ENCODE assay signal across 24 cellular contexts in genomic region chr16:23564964-23565363, GRCh38. TPM values are rescaled to one million over a fixed set of nuclear protein-coding genes. Genes with fewer than 3 reads are reported as not detected.
DNase-seq lines count a peak whose midpoint lies in the region; ATAC-seq and TF ChIP-seq lines count a peak whose summit lies in the region.
"Had no signal": no experiment of that assay in that cellular context is flagged by ENCODE, and none has a peak within 500 bp of the region (broad histone marks: within the 10 kb centered on the region; RNA-seq: fewer than 3 reads in every experiment).

No MANE protein-coding gene starts in this region.

- no peak for TF ChIP-seq CTCF in C4-2B (conservative IDR thresholded peaks at IDR 0.05)
- no peak for TF ChIP-seq CTCF in choroid plexus epithelial cell (conservative IDR thresholded peaks at IDR 0.05; ENCODE audit: low read depth, low read length)
- TF ChIP-seq CTCF in left ventricle myocardium inferior (IDR thresholded peaks at IDR 0.05; ENCODE audit: borderline replicate concordance), result no peak
- no peak for TF ChIP-seq CTCF in prostate gland (IDR thresholded peaks at IDR 0.05)
- no peak for TF ChIP-seq CTCF in adrenal gland (IDR thresholded peaks at IDR 0.05)

- peaks cover 17% of the 10 kb centered on the region for H3K36me3 Mint-ChIP-seq in activated naive CD8-positive, alpha-beta T cell treated with anti-CD3 and anti-CD28 coated beads for 36 hours

- peaks cover 46% of the 10 kb centered on the region for H3K4me1 ChIP-seq in left ventricle myocardium inferior
- H3K4me1 ChIP-seq in prostate gland (replicated peaks), result no peaks in the 10 kb centered on the region
- no peaks in the 10 kb centered on the region for H3K4me1 ChIP-seq in adrenal gland (replicated peaks in 1 of 2)
- H3K4me1 ChIP-seq: BLaER1 had no signal

- H3K27me3 ChIP-seq in left ventricle myocardium inferior (ENCODE audit: low read depth) (no peaks in the 10 kb centered on the region), prostate gland (replicated peaks; ENCODE audit: insufficient read depth) (no peaks in the 10 kb centered on the region), adrenal gland (no peaks in the 10 kb centered on the region)
- H3K27me3 ChIP-seq: BLaER1, uterus had no signal

- H3K4me3 ChIP-seq in choroid plexus epithelial cell (ENCODE audit: low read depth, low read length) (no peak overlapping the region), left ventricle myocardium inferior (no peak overlapping the region), prostate gland (no peak overlapping the region), adrenal gland (no peak overlapping the region)
- H3K4me3 ChIP-seq: BLaER1, SK-N-MC, skin epidermis, uterus had no signal

- no peak for TF ChIP-seq POLR2A in prostate gland (IDR thresholded peaks at IDR 0.05)
- TF ChIP-seq POLR2A in adrenal gland (IDR thresholded peaks at IDR 0.05), result no peak

- H3K9me3 ChIP-seq in left ventricle myocardium inferior (replicated peaks) (no peaks in the 10 kb centered on the region), prostate gland (no peaks in the 10 kb centered on the region), adrenal gland (replicated peaks in 1 of 3) (no peaks in the 10 kb centered on the region)
- H3K9me3 ChIP-seq: BLaER1, uterus had no signal

- DNase-seq in choroid plexus epithelial cell (ENCODE audit: low read depth) (peak; percentile 16), left ventricle myocardium inferior (peak; percentile 62), prostate gland (ENCODE audit: low spot score) (peak; percentile 22), AG08395 (ENCODE audit: low spot score) (no peak), adrenal gland (no peak)
- no peak for DNase-seq in activated naive CD8-positive, alpha-beta T cell treated with anti-CD3 and anti-CD28 coated beads for 36 hours
- DNase-seq: activated CD4-positive, alpha-beta T cell treated with anti-CD3 and anti-CD28 coated beads for 1 hour; activated naive CD4-positive, alpha-beta T cell treated with Interleukin-2 at 50 U/mL for 16 hours; activated T-cell treated with anti-CD3 and anti-CD28 coated beads, Interleukin-2, amount 50 U/mL, for 4 hours; foreskin melanocyte; H9; NCI-H1092; NCI-H2029; NCI-H69; posterior cingulate gyrus; stimulated activated CD4-positive, alpha-beta T cell treated with anti-CD3 and anti-CD28 coated beads, Interleukin-2, amount 100 ng/mL, for 24 hours; T-helper 17 cell; uterus had no signal

- no peaks in the 10 kb centered on the region for H3K9me3 Mint-ChIP-seq in activated naive CD8-positive, alpha-beta T cell treated with anti-CD3 and anti-CD28 coated beads for 36 hours
- H3K9me3 Mint-ChIP-seq: activated T-cell treated with anti-CD3 and anti-CD28 coated beads, Interleukin-2, amount 50 U/mL, for 4 hours; central memory CD8-positive, alpha-beta T cell; H9 had no signal

- H3K4me1 Mint-ChIP-seq in activated naive CD8-positive, alpha-beta T cell treated with anti-CD3 and anti-CD28 coated beads for 36 hours, result peaks cover 8% of the 10 kb centered on the region
- H3K4me1 Mint-ChIP-seq: H9 had no signal

- H3K27ac Mint-ChIP-seq in activated naive CD8-positive, alpha-beta T cell treated with anti-CD3 and anti-CD28 coated beads for 36 hours, result no peak overlapping the region
- H3K27ac Mint-ChIP-seq: H9, T-helper 17 cell had no signal

- H3K27ac ChIP-seq in C4-2B, result peak overlapping the region; percentile 10; the same call in 1 of the 2 replicates
- peak overlapping the region; percentile 87 for H3K27ac ChIP-seq in left ventricle myocardium inferior (replicated peaks)
- H3K27ac ChIP-seq in prostate gland, result no peak overlapping the region
- H3K27ac ChIP-seq in adrenal gland, result no peak overlapping the region
- H3K27ac ChIP-seq: BLaER1, SK-N-MC, skin epidermis, uterus had no signal

- no peaks in the 10 kb centered on the region for H3K27me3 Mint-ChIP-seq in activated naive CD8-positive, alpha-beta T cell treated with anti-CD3 and anti-CD28 coated beads for 36 hours
- H3K27me3 Mint-ChIP-seq: central memory CD8-positive, alpha-beta T cell; T-helper 17 cell had no signal

- ATAC-seq in HG03460 (IDR thresholded peaks at IDR 0.05; ENCODE audit: unreplicated experiment), result no peak
- ATAC-seq: activated T-cell treated with anti-CD3 and anti-CD28 coated beads, Interleukin-2, amount 50 U/mL, for 4 hours; T-helper 17 cell had no signal

- H3K36me3 ChIP-seq in left ventricle myocardium inferior (peaks cover 99% of the 10 kb centered on the region), prostate gland (peaks cover 15 to 18% of the 10 kb centered on the region in 2 donors), adrenal gland (replicated peaks in 1 of 2) (peaks cover 0 to 98% of the 10 kb centered on the region in 2 donors)
- H3K36me3 ChIP-seq: uterus had no signal

- intact Hi-C loops in left ventricle myocardium inferior (cut with micrococcal nuclease) (no loop called here), prostate gland (cut with DNase I) (no loop called here), adrenal gland (cut with DNase I) (no loop called here)

- no peak overlapping the region for H3K4me3 Mint-ChIP-seq in activated naive CD8-positive, alpha-beta T cell treated with anti-CD3 and anti-CD28 coated beads for 36 hours
- H3K4me3 Mint-ChIP-seq: activated T-cell treated with anti-CD3 and anti-CD28 coated beads, Interleukin-2, amount 50 U/mL, for 4 hours; central memory CD8-positive, alpha-beta T cell; H9; T-helper 17 cell had no signal

- WGBS in prostate gland, result 43% methylated on average over 7 of the region's 7 CpGs
- WGBS in adrenal gland, 4 donors, result 87 to 100% (median 92%) methylated on average over 5 to 7 of the region's 7 CpGs

RNA-seq across cellular contexts. Expression of gene UBFD1, which starts 7.4 kb away (rescaled TPM):
- total RNA-seq in left ventricle myocardium inferior, result 61.4 TPM
- total RNA-seq in prostate gland, result 100 to 1,000 TPM in 1 of 2 donors, 10 to 100 TPM in 1; 92.2 to 218 TPM
- 100 to 1,000 TPM in 3 of 8 donors, 10 to 100 TPM in 5; 58.5 to 151 (median 91.3) TPM for total RNA-seq in adrenal gland
- polyA plus RNA-seq in adrenal gland, result 10 to 100 TPM in 2 of 3 donors, 1 to 10 TPM in 1; 9.5 to 65.8 (median 10.9) TPM
- 10 to 100 TPM; 60.4 to 62.7 TPM for total RNA-seq in activated naive CD8-positive, alpha-beta T cell treated with anti-CD3 and anti-CD28 coated beads for 36 hours

RNA-seq across cellular contexts. Expression of gene EARS2, which starts 7.8 kb away (rescaled TPM):
- total RNA-seq in left ventricle myocardium inferior, result 21.1 TPM
- 10 to 100 TPM; 40.3 to 60.2 TPM for total RNA-seq in prostate gland
- 10 to 100 TPM; 20.0 to 85.7 (median 29.1) TPM for total RNA-seq in adrenal gland
- polyA plus RNA-seq in adrenal gland, result 10 to 100 TPM; 30.0 to 44.6 (median 38.4) TPM
- 10 to 100 TPM; 25.2 to 30.4 TPM for total RNA-seq in activated naive CD8-positive, alpha-beta T cell treated with anti-CD3 and anti-CD28 coated beads for 36 hours

RNA-seq across cellular contexts. Expression of gene NDUFAB1, which starts 31.2 kb away (rescaled TPM):
- total RNA-seq in left ventricle myocardium inferior (464 TPM), prostate gland (100 to 1,000 TPM in 1 of 2 donors, 10 to 100 TPM in 1; 82.3 to 129 TPM), adrenal gland (100 to 1,000 TPM; 103 to 194 (median 126) TPM)
- polyA plus RNA-seq in adrenal gland, result 100 to 1,000 TPM in 1 of 3 donors, 10 to 100 TPM in 2; 67.6 to 170 (median 81.6) TPM
- 100 to 1,000 TPM; 175 to 183 TPM for total RNA-seq in activated naive CD8-positive, alpha-beta T cell treated with anti-CD3 and anti-CD28 coated beads for 36 hours

RNA-seq across cellular contexts. Expression of gene GGA2, which starts 54.7 kb away (rescaled TPM):
- 59.4 TPM for total RNA-seq in left ventricle myocardium inferior
- 100 to 1,000 TPM in 1 of 2 donors, 10 to 100 TPM in 1; 75.7 to 105 TPM for total RNA-seq in prostate gland
- 100 to 1,000 TPM in 6 of 8 donors, 10 to 100 TPM in 2; 57.4 to 143 (median 116) TPM for total RNA-seq in adrenal gland
- polyA plus RNA-seq in adrenal gland, result 100 to 1,000 TPM in 1 of 3 donors, 10 to 100 TPM in 2; 37.7 to 129 (median 66.5) TPM
- total RNA-seq in activated naive CD8-positive, alpha-beta T cell treated with anti-CD3 and anti-CD28 coated beads for 36 hours, result 10 to 100 TPM; 70.9 to 80.9 TPM

Comparison
In these comparisons a context has a peak if more than half of its experiments do, and no peak if none do; other contexts are left out.
1. H3K27ac ChIP-seq: peak in C4-2B (single experiment) and left ventricle myocardium inferior (single experiment); none in prostate gland (0 of 2) and adrenal gland (0 of 5).
2. DNase-seq: peak in choroid plexus epithelial cell (single experiment), left ventricle myocardium inferior (single experiment) and prostate gland (single experiment); none in AG08395 (single experiment), adrenal gland (0 of 7) and activated naive CD8-positive, alpha-beta T cell treated with anti-CD3 and anti-CD28 coated beads for 36 hours (single experiment).